22 cellular contexts compared by ENCODE assay signal in the genomic region with DNA sequence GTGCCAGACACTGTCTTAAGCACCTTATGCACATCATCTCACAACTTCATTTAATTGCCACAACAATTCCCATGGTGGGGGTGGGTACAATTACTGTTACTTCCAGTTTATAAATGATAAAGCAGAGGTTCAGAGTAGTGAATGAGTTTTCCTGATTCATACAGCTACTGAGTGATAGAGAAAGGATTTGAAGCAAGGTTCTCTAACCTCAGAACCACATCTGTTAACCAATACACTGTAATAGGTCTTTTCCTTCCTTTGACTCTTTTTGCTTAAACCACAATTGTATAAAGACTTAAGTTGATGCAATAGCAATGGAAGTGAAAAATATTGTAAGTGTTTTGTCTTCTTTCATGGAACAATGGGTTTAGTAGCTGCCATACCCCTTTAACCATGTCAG. TPM values are rescaled to one million over a fixed set of nuclear protein-coding genes. Genes with fewer than 3 reads are reported as not detected.
"Had no signal": no experiment of that assay in that cellular context is flagged by ENCODE, and none has a peak within 500 bp of the region (broad histone marks: within the 10 kb centered on the region; RNA-seq: fewer than 3 reads in every experiment).

No MANE protein-coding gene starts in this region.

- H3K4me3 Mint-ChIP-seq: activated B cell treated with CpG ODN at 0.5 μM for 24 hours; activated CD4-positive, alpha-beta T cell treated with anti-CD3 and anti-CD28 coated beads, Interleukin-2, amount 10 ng/mL, durations not matched to agents 24 days and 14 days; activated CD8-positive, alpha-beta T cell treated with anti-CD3 and anti-CD28 coated beads for 36 hours; activated naive CD8-positive, alpha-beta T cell; neural crest cell; stimulated activated naive CD8-positive, alpha-beta T cell treated with anti-CD3 and anti-CD28 coated beads, Interleukin-15, Interleukin-2, amounts not matched to agents 100 ng/mL and 50 ng/mL, for 24 hours; T-helper 2 cell treated with Interferon-gamma antibody and Interleukin-4, amounts not matched to agents 5 μg/mL and 100 μg/mL, for 36 hours had no signal

- H3K9me3 ChIP-seq: breast epithelium, gastrocnemius medialis, right atrium auricular region, suprapubic skin, transverse colon, uterus had no signal

- ATAC-seq: activated CD8-positive, alpha-beta T cell treated with anti-CD3 and anti-CD28 coated beads for 36 hours; gastrocnemius medialis; left ventricle myocardium superior had no signal

- H3K4me3 ChIP-seq: breast epithelium, gastrocnemius medialis, right atrium auricular region, suprapubic skin, transverse colon, uterus had no signal

- H3K4me1 Mint-ChIP-seq: activated B cell treated with CpG ODN at 0.5 μM for 24 hours; activated CD4-positive, alpha-beta T cell treated with anti-CD3 and anti-CD28 coated beads, Interleukin-2, amount 10 ng/mL, durations not matched to agents 24 days and 14 days; neural crest cell had no signal

- H3K27ac ChIP-seq: breast epithelium, gastrocnemius medialis, right atrium auricular region, suprapubic skin, transverse colon, uterus had no signal

- H3K36me3 ChIP-seq: breast epithelium, gastrocnemius medialis, right atrium auricular region, suprapubic skin, transverse colon, uterus had no signal

- H3K27ac Mint-ChIP-seq: activated B cell treated with CpG ODN at 0.5 μM for 24 hours; activated CD4-positive, alpha-beta T cell treated with anti-CD3 and anti-CD28 coated beads, Interleukin-2, amount 10 ng/mL, durations not matched to agents 24 days and 14 days; activated CD8-positive, alpha-beta T cell treated with anti-CD3 and anti-CD28 coated beads for 36 hours; activated naive CD8-positive, alpha-beta T cell; stimulated activated naive CD8-positive, alpha-beta T cell treated with anti-CD3 and anti-CD28 coated beads, Interleukin-15, Interleukin-2, amounts not matched to agents 100 ng/mL and 50 ng/mL, for 24 hours; T-helper 2 cell treated with Interferon-gamma antibody and Interleukin-4, amounts not matched to agents 5 μg/mL and 100 μg/mL, for 36 hours had no signal

- H3K27me3 ChIP-seq: gastrocnemius medialis, right atrium auricular region, suprapubic skin, transverse colon, uterus had no signal

- H3K4me1 ChIP-seq: breast epithelium, gastrocnemius medialis, right atrium auricular region, suprapubic skin, transverse colon, uterus had no signal

- H3K9me3 Mint-ChIP-seq: activated B cell treated with CpG ODN at 0.5 μM for 24 hours; activated CD4-positive, alpha-beta T cell treated with anti-CD3 and anti-CD28 coated beads, Interleukin-2, amount 10 ng/mL, durations not matched to agents 24 days and 14 days; activated CD8-positive, alpha-beta T cell treated with anti-CD3 and anti-CD28 coated beads for 36 hours; neural crest cell; stimulated activated naive CD8-positive, alpha-beta T cell treated with anti-CD3 and anti-CD28 coated beads, Interleukin-15, Interleukin-2, amounts not matched to agents 100 ng/mL and 50 ng/mL, for 24 hours; T-helper 2 cell treated with Interferon-gamma antibody and Interleukin-4, amounts not matched to agents 5 μg/mL and 100 μg/mL, for 36 hours had no signal

- H3K36me3 Mint-ChIP-seq: activated naive CD8-positive, alpha-beta T cell had no signal

- DNase-seq: activated B cell treated with CpG ODN at 0.5 μM for 24 hours; activated CD4-positive, alpha-beta T cell treated with anti-CD3 and anti-CD28 coated beads, Interleukin-2, amount 10 ng/mL, durations not matched to agents 24 days and 14 days; activated CD8-positive, alpha-beta T cell treated with anti-CD3 and anti-CD28 coated beads for 36 hours; activated gamma-delta T cell; activated T-cell treated with anti-CD3 and anti-CD28 coated beads, Interleukin-2, amount 50 U/mL, for 48 hours; anterior cingulate cortex; cerebellar nuclear complex; cortex of kidney; gastrocnemius medialis; head of caudate nucleus; left ventricle myocardium superior; stimulated activated CD4-positive, alpha-beta T cell treated with anti-CD3 and anti-CD28 coated beads, Interleukin-2, amount 100 ng/mL, for 24 hours; transverse colon; uterus had no signal

- H3K27me3 Mint-ChIP-seq: activated B cell treated with CpG ODN at 0.5 μM for 24 hours; activated CD4-positive, alpha-beta T cell treated with anti-CD3 and anti-CD28 coated beads, Interleukin-2, amount 10 ng/mL, durations not matched to agents 24 days and 14 days; activated CD8-positive, alpha-beta T cell treated with anti-CD3 and anti-CD28 coated beads for 36 hours; activated naive CD8-positive, alpha-beta T cell had no signal

RNA-seq across cellular contexts. Expression of gene PAK3, which starts 43.5 kb away (rescaled TPM):
- total RNA-seq: activated B cell treated with CpG ODN at 0.5 μM for 24 hours, myocyte had no signal
